In the genomic region with DNA sequence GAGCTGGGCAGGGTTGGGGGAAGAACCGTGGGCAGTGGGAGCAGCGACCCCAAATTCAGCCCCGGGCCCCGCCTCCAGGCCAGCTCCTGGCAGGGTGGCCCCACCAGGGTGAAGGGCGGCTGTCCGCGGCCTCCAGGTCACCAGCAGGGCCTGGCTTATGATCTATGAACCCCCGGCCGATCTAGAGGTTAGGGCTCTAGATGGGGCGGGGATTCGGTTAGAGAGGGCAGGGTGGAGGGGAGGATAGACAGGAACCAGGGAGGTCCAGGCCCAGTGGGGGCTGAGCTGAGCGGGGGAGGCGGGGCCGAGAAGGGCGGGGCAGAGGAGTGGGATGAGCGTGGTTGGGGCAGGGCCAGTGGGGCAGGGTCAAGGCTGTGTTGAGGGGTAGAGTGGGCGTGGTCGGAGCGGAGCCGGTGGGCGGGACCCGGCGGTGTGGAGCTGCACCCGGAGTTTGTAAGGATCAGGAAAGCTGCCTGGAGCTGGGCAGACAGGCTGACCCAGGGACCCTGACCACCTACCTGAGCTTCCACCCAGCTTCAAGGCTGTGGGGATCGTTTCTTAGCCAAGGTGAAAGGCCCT, we compare ENCODE assay signal across 1 cellular context.
TF ChIP-seq lines count a peak whose summit lies in the region.

No MANE protein-coding gene starts in this region.

TF ChIP-seq in GM23338, 12 proteins besides CTCF, POLR2A, EP300 and RAD21 (continued from another document):
- TF ChIP-seq, protein P1, sequence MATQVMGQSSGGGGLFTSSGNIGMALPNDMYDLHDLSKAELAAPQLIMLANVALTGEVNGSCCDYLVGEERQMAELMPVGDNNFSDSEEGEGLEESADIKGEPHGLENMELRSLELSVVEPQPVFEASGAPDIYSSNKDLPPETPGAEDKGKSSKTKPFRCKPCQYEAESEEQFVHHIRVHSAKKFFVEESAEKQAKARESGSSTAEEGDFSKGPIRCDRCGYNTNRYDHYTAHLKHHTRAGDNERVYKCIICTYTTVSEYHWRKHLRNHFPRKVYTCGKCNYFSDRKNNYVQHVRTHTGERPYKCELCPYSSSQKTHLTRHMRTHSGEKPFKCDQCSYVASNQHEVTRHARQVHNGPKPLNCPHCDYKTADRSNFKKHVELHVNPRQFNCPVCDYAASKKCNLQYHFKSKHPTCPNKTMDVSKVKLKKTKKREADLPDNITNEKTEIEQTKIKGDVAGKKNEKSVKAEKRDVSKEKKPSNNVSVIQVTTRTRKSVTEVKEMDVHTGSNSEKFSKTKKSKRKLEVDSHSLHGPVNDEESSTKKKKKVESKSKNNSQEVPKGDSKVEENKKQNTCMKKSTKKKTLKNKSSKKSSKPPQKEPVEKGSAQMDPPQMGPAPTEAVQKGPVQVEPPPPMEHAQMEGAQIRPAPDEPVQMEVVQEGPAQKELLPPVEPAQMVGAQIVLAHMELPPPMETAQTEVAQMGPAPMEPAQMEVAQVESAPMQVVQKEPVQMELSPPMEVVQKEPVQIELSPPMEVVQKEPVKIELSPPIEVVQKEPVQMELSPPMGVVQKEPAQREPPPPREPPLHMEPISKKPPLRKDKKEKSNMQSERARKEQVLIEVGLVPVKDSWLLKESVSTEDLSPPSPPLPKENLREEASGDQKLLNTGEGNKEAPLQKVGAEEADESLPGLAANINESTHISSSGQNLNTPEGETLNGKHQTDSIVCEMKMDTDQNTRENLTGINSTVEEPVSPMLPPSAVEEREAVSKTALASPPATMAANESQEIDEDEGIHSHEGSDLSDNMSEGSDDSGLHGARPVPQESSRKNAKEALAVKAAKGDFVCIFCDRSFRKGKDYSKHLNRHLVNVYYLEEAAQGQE (IDR thresholded peaks at IDR 0.05; ENCODE audit: unreplicated experiment), result no peak
- peak; percentile 40; the same call in 1 of the 2 replicates for TF ChIP-seq POLR2AphosphoS5 (IDR thresholded peaks at IDR 0.05; ENCODE audit: low read depth)
- TF ChIP-seq, protein P2, sequence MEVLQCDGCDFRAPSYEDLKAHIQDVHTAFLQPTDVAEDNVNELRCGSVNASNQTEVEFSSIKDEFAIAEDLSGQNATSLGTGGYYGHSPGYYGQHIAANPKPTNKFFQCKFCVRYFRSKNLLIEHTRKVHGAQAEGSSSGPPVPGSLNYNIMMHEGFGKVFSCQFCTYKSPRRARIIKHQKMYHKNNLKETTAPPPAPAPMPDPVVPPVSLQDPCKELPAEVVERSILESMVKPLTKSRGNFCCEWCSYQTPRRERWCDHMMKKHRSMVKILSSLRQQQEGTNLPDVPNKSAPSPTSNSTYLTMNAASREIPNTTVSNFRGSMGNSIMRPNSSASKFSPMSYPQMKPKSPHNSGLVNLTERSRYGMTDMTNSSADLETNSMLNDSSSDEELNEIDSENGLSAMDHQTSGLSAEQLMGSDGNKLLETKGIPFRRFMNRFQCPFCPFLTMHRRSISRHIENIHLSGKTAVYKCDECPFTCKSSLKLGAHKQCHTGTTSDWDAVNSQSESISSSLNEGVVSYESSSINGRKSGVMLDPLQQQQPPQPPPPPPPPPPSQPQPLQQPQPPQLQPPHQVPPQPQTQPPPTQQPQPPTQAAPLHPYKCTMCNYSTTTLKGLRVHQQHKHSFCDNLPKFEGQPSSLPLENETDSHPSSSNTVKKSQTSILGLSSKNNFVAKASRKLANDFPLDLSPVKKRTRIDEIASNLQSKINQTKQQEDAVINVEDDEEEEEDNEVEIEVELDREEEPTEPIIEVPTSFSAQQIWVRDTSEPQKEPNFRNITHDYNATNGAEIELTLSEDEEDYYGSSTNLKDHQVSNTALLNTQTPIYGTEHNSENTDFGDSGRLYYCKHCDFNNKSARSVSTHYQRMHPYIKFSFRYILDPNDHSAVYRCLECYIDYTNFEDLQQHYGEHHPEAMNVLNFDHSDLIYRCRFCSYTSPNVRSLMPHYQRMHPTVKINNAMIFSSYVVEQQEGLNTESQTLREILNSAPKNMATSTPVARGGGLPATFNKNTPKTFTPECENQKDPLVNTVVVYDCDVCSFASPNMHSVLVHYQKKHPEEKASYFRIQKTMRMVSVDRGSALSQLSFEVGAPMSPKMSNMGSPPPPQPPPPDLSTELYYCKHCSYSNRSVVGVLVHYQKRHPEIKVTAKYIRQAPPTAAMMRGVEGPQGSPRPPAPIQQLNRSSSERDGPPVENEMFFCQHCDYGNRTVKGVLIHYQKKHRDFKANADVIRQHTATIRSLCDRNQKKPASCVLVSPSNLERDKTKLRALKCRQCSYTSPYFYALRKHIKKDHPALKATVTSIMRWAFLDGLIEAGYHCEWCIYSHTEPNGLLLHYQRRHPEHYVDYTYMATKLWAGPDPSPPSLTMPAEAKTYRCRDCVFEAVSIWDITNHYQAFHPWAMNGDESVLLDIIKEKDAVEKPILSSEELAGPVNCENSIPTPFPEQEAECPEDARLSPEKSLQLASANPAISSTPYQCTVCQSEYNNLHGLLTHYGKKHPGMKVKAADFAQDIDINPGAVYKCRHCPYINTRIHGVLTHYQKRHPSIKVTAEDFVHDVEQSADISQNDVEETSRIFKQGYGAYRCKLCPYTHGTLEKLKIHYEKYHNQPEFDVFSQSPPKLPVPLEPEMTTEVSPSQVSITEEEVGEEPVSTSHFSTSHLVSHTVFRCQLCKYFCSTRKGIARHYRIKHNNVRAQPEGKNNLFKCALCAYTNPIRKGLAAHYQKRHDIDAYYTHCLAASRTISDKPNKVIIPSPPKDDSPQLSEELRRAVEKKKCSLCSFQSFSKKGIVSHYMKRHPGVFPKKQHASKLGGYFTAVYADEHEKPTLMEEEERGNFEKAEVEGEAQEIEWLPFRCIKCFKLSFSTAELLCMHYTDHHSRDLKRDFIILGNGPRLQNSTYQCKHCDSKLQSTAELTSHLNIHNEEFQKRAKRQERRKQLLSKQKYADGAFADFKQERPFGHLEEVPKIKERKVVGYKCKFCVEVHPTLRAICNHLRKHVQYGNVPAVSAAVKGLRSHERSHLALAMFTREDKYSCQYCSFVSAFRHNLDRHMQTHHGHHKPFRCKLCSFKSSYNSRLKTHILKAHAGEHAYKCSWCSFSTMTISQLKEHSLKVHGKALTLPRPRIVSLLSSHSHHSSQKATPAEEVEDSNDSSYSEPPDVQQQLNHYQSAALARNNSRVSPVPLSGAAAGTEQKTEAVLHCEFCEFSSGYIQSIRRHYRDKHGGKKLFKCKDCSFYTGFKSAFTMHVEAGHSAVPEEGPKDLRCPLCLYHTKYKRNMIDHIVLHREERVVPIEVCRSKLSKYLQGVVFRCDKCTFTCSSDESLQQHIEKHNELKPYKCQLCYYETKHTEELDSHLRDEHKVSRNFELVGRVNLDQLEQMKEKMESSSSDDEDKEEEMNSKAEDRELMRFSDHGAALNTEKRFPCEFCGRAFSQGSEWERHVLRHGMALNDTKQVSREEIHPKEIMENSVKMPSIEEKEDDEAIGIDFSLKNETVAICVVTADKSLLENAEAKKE (CRISPR knock-in tag; IDR thresholded peaks at IDR 0.05), result no peak
TF ChIP-seq in GM23338: peak in this region for 1.
